Comparison of ENCODE assay signal across 8 cellular contexts in the genomic region with DNA sequence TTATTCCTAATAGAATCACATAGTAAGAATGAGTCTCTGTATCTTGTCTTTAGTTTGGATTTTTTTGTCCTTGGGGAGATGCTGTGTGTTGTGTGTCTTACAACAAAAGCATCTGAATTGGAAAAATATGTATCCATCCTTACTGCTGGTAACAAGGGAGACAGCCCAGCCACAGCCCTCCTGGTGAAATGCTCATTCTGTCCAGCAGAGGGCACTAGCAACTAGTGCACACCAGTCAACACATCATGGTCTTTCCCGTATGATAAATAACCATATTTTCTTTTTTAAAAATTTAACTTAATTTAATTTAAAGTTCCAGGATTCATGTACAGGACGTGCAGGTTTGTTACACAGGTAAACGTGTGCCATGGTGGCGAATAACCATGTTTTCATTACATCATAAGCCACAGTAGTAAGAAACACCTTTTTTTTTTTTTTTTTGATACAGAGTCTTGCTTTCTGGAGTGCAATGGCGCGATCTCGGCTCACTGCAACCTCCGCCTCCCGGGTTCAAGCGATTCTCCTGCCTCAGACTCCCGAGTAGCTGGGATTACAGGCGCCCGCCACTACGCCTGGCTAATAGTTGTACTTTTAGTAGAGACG.
DNase-seq lines count a peak whose midpoint lies in the region; ATAC-seq and TF ChIP-seq lines count a peak whose summit lies in the region.

No MANE protein-coding gene starts in this region.

- no peak overlapping the region for H3K4me3 ChIP-seq in trophoblast cell (ENCODE audit: low read depth, low read length)
- no peak overlapping the region for H3K4me3 ChIP-seq in upper lobe of right lung

- H2AK5ac ChIP-seq in trophoblast cell (ENCODE audit: low read length) = no peak overlapping the region

- intact Hi-C loops in upper lobe of right lung (cut with DNase I) = no loop called here

- no peaks in the 10 kb centered on the region for H3K79me1 ChIP-seq in trophoblast cell (ENCODE audit: low read length)

- no peak overlapping the region for H3K14ac ChIP-seq in trophoblast cell (ENCODE audit: low read length)

- H3K18ac ChIP-seq in trophoblast cell (ENCODE audit: low read length) = no peak overlapping the region

- H3K27ac ChIP-seq in trophoblast cell (ENCODE audit: low read depth, low read length) (no peak overlapping the region), upper lobe of right lung (no peak overlapping the region)

- H3K27me3 ChIP-seq in trophoblast cell (ENCODE audit: insufficient read depth, low read length) (no peaks in the 10 kb centered on the region), upper lobe of right lung (peaks cover 4% of the 10 kb centered on the region)

- peak; percentile 70 for ATAC-seq in GM21825 (IDR thresholded peaks at IDR 0.05; ENCODE audit: unreplicated experiment)
- peak; percentile 91 for ATAC-seq in upper lobe of right lung

- no peak overlapping the region for H3K9ac ChIP-seq in trophoblast cell (ENCODE audit: low read length)

- H3K36me3 ChIP-seq in trophoblast cell (ENCODE audit: control insufficient read depth in 1 of 2, insufficient read depth in 2 of 2, low read length in 2 of 2) (no peaks in the 10 kb centered on the region), upper lobe of right lung (no peaks in the 10 kb centered on the region)

- no peak overlapping the region for H2BK120ac ChIP-seq in trophoblast cell (ENCODE audit: insufficient read depth, low read length, poor library complexity)

- no peak overlapping the region for H2AFZ ChIP-seq in trophoblast cell (ENCODE audit: insufficient read depth, low read length, poor library complexity)

- H2BK5ac ChIP-seq in trophoblast cell (ENCODE audit: low read depth, low read length, poor library complexity) = no peak overlapping the region

- no peak overlapping the region for H2BK12ac ChIP-seq in trophoblast cell (ENCODE audit: low read length)

- DNase-seq in GF-D8 (lab: John Stamatoyannopoulos, UW) (peak; percentile 12), LHCN-M2 (ENCODE audit: low read depth) (peak; percentile 65), SHP77 treated with DMSO at 0.1 percent for 48 hours (lab: John Stamatoyannopoulos, UW) (peak; percentile 9), germinal center (ENCODE audit: low spot score) (peak; percentile 38), trophoblast cell (peak; percentile 72 to 88), upper lobe of right lung (peak; percentile 68)
- DNase-seq in activated gamma-delta T cell treated with anti-CD3 and anti-CD28 coated beads, Interleukin-2, amount 50 U/mL, for 16 hours (ENCODE audit: low read depth) = peak; percentile 52

- no peak overlapping the region for H4K12ac ChIP-seq in trophoblast cell (ENCODE audit: low read depth, low read length)

- TF ChIP-seq CTCF in upper lobe of right lung (IDR thresholded peaks at IDR 0.05) = peak; percentile 97

- WGBS in trophoblast cell (ENCODE audit: extremely low coverage, insufficient coverage, insufficient read length) = no CpG with 5 or more reads among the region's 15 CpGs

- no peak overlapping the region for H3K4ac ChIP-seq in trophoblast cell (ENCODE audit: low read depth, low read length)

- H4K91ac ChIP-seq in trophoblast cell (ENCODE audit: low read depth, low read length) = no peak overlapping the region

- no peak overlapping the region for H3K4me2 ChIP-seq in trophoblast cell (ENCODE audit: low read length)

- H3K23ac ChIP-seq in trophoblast cell (ENCODE audit: low read length) = no peak overlapping the region

- H3K4me1 ChIP-seq in trophoblast cell (ENCODE audit: control insufficient read depth in 1 of 2, insufficient read depth in 2 of 2, low read length in 2 of 2) (no peaks in the 10 kb centered on the region), upper lobe of right lung (no peaks in the 10 kb centered on the region)

- H4K8ac ChIP-seq in trophoblast cell (ENCODE audit: low read depth, low read length) = no peak overlapping the region

- no peaks in the 10 kb centered on the region for H3K79me2 ChIP-seq in trophoblast cell (ENCODE audit: control insufficient read depth, insufficient read depth, low read length, poor library complexity)

- H3K9me3 ChIP-seq in trophoblast cell (ENCODE audit: insufficient read depth, low read depth, low read length) (no peaks in the 10 kb centered on the region), upper lobe of right lung (no peaks in the 10 kb centered on the region)

Comparison
In these comparisons a context has a peak if more than half of its experiments do, and no peak if none do; other contexts are left out.
1. DNase-seq: peak in every context shown above with its lines; median percentile 80 in trophoblast cell; 68 in upper lobe of right lung; 65 in LHCN-M2; 52 in activated gamma-delta T cell treated with anti-CD3 and anti-CD28 coated beads, Interleukin-2, amount 50 U/mL, for 16 hours; 38 in germinal center; 12 in GF-D8; 9 in SHP77 treated with DMSO at 0.1 percent for 48 hours.